Comparison of ENCODE assay signal across 14 cellular contexts in genomic region chr11:119305556-119306372, GRCh38. TPM values are rescaled to one million over a fixed set of nuclear protein-coding genes. Genes with fewer than 3 reads are reported as not detected.
A peak's percentile ranks its signal among the peaks of the same experiment; 100 is the strongest.
DNase-seq lines count a peak whose midpoint lies in the region; ATAC-seq, FAIRE-seq and TF ChIP-seq lines count a peak whose summit lies in the region.
"Had no signal": no experiment of that assay in that cellular context is flagged by ENCODE, and none has a peak within 500 bp of the region (broad histone marks: within the 10 kb centered on the region; RNA-seq: fewer than 3 reads in every experiment).

No MANE protein-coding gene starts in this region.

- no TSS peak for BruUV-seq in HepG2 (replicated peaks; lab: Mats Ljungman, UMichigan)

- POLR2A ChIA-PET in HepG2 (lab: Yijun Ruan, JAX), result interaction anchor here (2.8 kb wide), 1 partner anchor 13 kb away, joined by 9 read pairs; no protein-coding TSS in a partner anchor

- H3K36me3 ChIP-seq in HepG2 (replicated peaks in 1 of 2; ENCODE audit: control insufficient read depth in 1 of 2, insufficient read depth in 2 of 2, low read length in 2 of 2) (peaks cover 4 to 12% of the 10 kb centered on the region in 2 experiments; a peak in 4 of 5 replicates), right lobe of liver (peaks cover 0 to 7% (median 0%) of the 10 kb centered on the region in 4 donors)

- intact Hi-C loops in HepG2 (cut with micrococcal nuclease; ENCODE audit: unreplicated experiment) (no loop called here), right lobe of liver (cut with DNase I) (no loop called here)

- H3K9ac ChIP-seq in HepG2 (ENCODE audit: insufficient read depth, low read depth, low read length), result no peak overlapping the region

- no peaks in the 10 kb centered on the region for H3K27me3 Mint-ChIP-seq in activated naive CD8-positive, alpha-beta T cell treated with anti-CD3 and anti-CD28 coated beads, Interleukin-2, amount 50 U/mL, for 24 hours
- H3K27me3 Mint-ChIP-seq in nephron (ENCODE audit: low read depth), result no peaks in the 10 kb centered on the region

- no peak overlapping the region for H2AFZ ChIP-seq in HepG2 (ENCODE audit: low read length)

- H3K4me1 ChIP-seq in HepG2 (ENCODE audit: insufficient read depth, low read length) (peaks cover 22% of the 10 kb centered on the region), right lobe of liver (no peaks in the 10 kb centered on the region)

- FAIRE-seq in HepG2 (lab: Jason Lieb, UNC) (no peak), frontal cortex (lab: Jason Lieb, UNC) (no peak)
- FAIRE-seq: G401.6 had no signal

- H3K4me1 Mint-ChIP-seq in activated naive CD8-positive, alpha-beta T cell treated with anti-CD3 and anti-CD28 coated beads, Interleukin-2, amount 50 U/mL, for 24 hours, result peaks cover 29% of the 10 kb centered on the region
- H3K4me1 Mint-ChIP-seq in nephron, result peaks cover 24% of the 10 kb centered on the region

- in situ Hi-C loops in HepG2 (cut with HindIII; ENCODE audit: extremely low pct_ligation_motif_present, low pct_unique_long_range_greater_than_20kb), result no loop called here

- H3K27ac ChIP-seq in HepG2 (ENCODE audit: extremely low read length, insufficient read depth, low read length), result no peak overlapping the region
- H3K27ac ChIP-seq in right lobe of liver, result no peak overlapping the region

- CTCF ChIA-PET in HepG2 (lab: Yijun Ruan, JAX; ENCODE audit: low intra/inter-chr PET ratio, low total read pairs), result no interaction called here

- H4K20me1 ChIP-seq in HepG2 (ENCODE audit: insufficient read depth, low read length), result no peaks in the 10 kb centered on the region

- TF ChIP-seq POLR2A in HepG2 (IDR thresholded peaks at IDR 0.05; ENCODE audit: insufficient read depth in 1 of 2, low read depth in 2 of 2, low read length in 2 of 2) (no peak), right lobe of liver (IDR thresholded peaks at IDR 0.05) (no peak)

- no peaks in the 10 kb centered on the region for H3K9me3 Mint-ChIP-seq in activated naive CD8-positive, alpha-beta T cell treated with anti-CD3 and anti-CD28 coated beads, Interleukin-2, amount 50 U/mL, for 24 hours
- H3K9me3 Mint-ChIP-seq in nephron, result no peaks in the 10 kb centered on the region

- 40% methylated on average over 6 of the region's 7 CpGs for WGBS in HepG2 (ENCODE audit: low lambda C conversion rate)
- WGBS in right lobe of liver (ENCODE audit: insufficient coverage, low coverage, low lambda C conversion rate, missing lambda C conversion rate), result 93% methylated on average over 3 of the region's 7 CpGs

- peak; percentile 64 for ATAC-seq in HepG2
- no peak for ATAC-seq in right lobe of liver
- ATAC-seq in activated naive CD8-positive, alpha-beta T cell treated with anti-CD3 and anti-CD28 coated beads, Interleukin-2, amount 50 U/mL, for 24 hours, result peak; percentile 31
- no peak for ATAC-seq in HG03378 (IDR thresholded peaks at IDR 0.05; ENCODE audit: unreplicated experiment)

- peak; percentile 53 for DNase-seq in HepG2 (ENCODE audit: low spot score)
- no peak for DNase-seq in right lobe of liver
- DNase-seq in activated naive CD8-positive, alpha-beta T cell treated with anti-CD3 and anti-CD28 coated beads, Interleukin-2, amount 50 U/mL, for 24 hours, result no peak
- DNase-seq in frontal cortex (ENCODE audit: low spot score in 2 of 2), result no peak
- DNase-seq in NCI-H1694 treated with DMSO at 0.1 percent for 48 hours (lab: John Stamatoyannopoulos, UW), result no peak
- no peak for DNase-seq in NCI-H146 (lab: John Stamatoyannopoulos, UW)
- DNase-seq: C1 segment of cervical spinal cord, Karpas-422, NCI-H1930 had no signal

- no peak for TF ChIP-seq CTCF in HepG2 (CRISPR knock-in tag; IDR thresholded peaks at IDR 0.05)
- TF ChIP-seq CTCF in right lobe of liver (IDR thresholded peaks at IDR 0.05), result no peak
- TF ChIP-seq CTCF in nephron (IDR thresholded peaks at IDR 0.05; ENCODE audit: unreplicated experiment in 3 of 3), result no peak

- no peaks in the 10 kb centered on the region for H3K27me3 ChIP-seq in HepG2 (ENCODE audit: control insufficient read depth in 1 of 2, insufficient read depth in 2 of 2, low read length in 2 of 2)
- no peaks in the 10 kb centered on the region for H3K27me3 ChIP-seq in right lobe of liver

- no peak for TF ChIP-seq RAD21 in HepG2 (CRISPR knock-in tag; IDR thresholded peaks at IDR 0.05)

- H3K9me3 ChIP-seq in HepG2 (ENCODE audit: low read length), result no peaks in the 10 kb centered on the region
- H3K9me3 ChIP-seq in right lobe of liver, result no peaks in the 10 kb centered on the region

- peaks cover 32% of the 10 kb centered on the region for H3K36me3 Mint-ChIP-seq in activated naive CD8-positive, alpha-beta T cell treated with anti-CD3 and anti-CD28 coated beads, Interleukin-2, amount 50 U/mL, for 24 hours (ENCODE audit: low read depth)
- peaks cover 47% of the 10 kb centered on the region for H3K36me3 Mint-ChIP-seq in nephron (ENCODE audit: low read depth)

- peak overlapping the region; percentile 57 for H3K4me3 Mint-ChIP-seq in activated naive CD8-positive, alpha-beta T cell treated with anti-CD3 and anti-CD28 coated beads, Interleukin-2, amount 50 U/mL, for 24 hours
- H3K4me3 Mint-ChIP-seq in nephron, result no peak overlapping the region

- TF ChIP-seq EP300 in HepG2 (IDR thresholded peaks at IDR 0.05; ENCODE audit: low read depth in 2 of 2, low read length in 2 of 2) (no peak), HepG2 (CRISPR knock-in tag; IDR thresholded peaks at IDR 0.05; ENCODE audit: borderline replicate concordance) (no peak)

- peak overlapping the region; percentile 97 for H3K27ac Mint-ChIP-seq in activated naive CD8-positive, alpha-beta T cell treated with anti-CD3 and anti-CD28 coated beads, Interleukin-2, amount 50 U/mL, for 24 hours
- H3K27ac Mint-ChIP-seq in nephron, result peak overlapping the region in 2 of 3 experiments; percentile 40 to 45

- H3K4me2 ChIP-seq in HepG2 (ENCODE audit: low read depth, low read length), result no peak overlapping the region

- H3K4me3 ChIP-seq in HepG2 (replicated peaks in 1 of 3; ENCODE audit: insufficient read depth in 1 of 3, low read depth in 2 of 3, low read length in 3 of 3), result no peak overlapping the region
- H3K4me3 ChIP-seq in right lobe of liver, result no peak overlapping the region

- no peaks in the 10 kb centered on the region for H3K79me2 ChIP-seq in HepG2 (ENCODE audit: insufficient read depth, low read length)

RNA-seq across cellular contexts. Expression of gene MCAM, which starts 11.2 kb away (rescaled TPM):
- total RNA-seq in HepG2 (2016; rRNA removed; fragmentation: Illumina TruSeq; extraction: Trizol), result 5.9 and 15.2 TPM in 2 replicates
- 0.97 and 1.4 TPM in 2 replicates for total RNA-seq in HepG2 (2016; cell fraction: cytosol; rRNA removed; fragmentation: Illumina TruSeq; extraction: Trizol; ENCODE audit: low read depth)
- total RNA-seq in HepG2 (2016; cell fraction: insoluble cytoplasmic fraction; rRNA removed; fragmentation: Illumina TruSeq; extraction: Trizol), result 5.2 and 13.8 TPM in 2 replicates
- total RNA-seq in HepG2 (2016; cell fraction: membrane; rRNA removed; fragmentation: Illumina TruSeq; extraction: Trizol), result 2.5 and 3.3 TPM in 2 replicates
- total RNA-seq in HepG2 (2016; cell fraction: nucleus; rRNA removed; fragmentation: Illumina TruSeq; extraction: Trizol), result 13.7 and 14.4 TPM in 2 replicates
- 12.1 and 18.6 TPM in 2 replicates for polyA plus RNA-seq in HepG2 (2011; rRNA removed)
- polyA plus RNA-seq in HepG2 (2011; cell fraction: cytosol; rRNA removed), result 33.4 and 50.2 TPM in 2 replicates
- polyA plus RNA-seq in HepG2 (2011; cell fraction: nucleus; rRNA removed), result 24.8 and 27.5 TPM in 2 replicates
- polyA plus RNA-seq in HepG2 (2012), result 4.0 and 15.6 TPM in 2 replicates
- 0.68 and 0.83 TPM in 2 replicates for polyA plus RNA-seq in HepG2 (2016; cell fraction: cytosol; fragmentation: Illumina TruSeq; extraction: Trizol; ENCODE audit: low read depth)
- 3.9 and 5.4 TPM in 2 replicates for polyA plus RNA-seq in HepG2 (2016; cell fraction: insoluble cytoplasmic fraction; fragmentation: Illumina TruSeq; extraction: Trizol; ENCODE audit: low read depth)
- 1.1 and 2.3 TPM in 2 replicates for polyA plus RNA-seq in HepG2 (2016; cell fraction: membrane; fragmentation: Illumina TruSeq; extraction: Trizol; ENCODE audit: low read depth)
- polyA plus RNA-seq in HepG2 (2016; cell fraction: nucleus; fragmentation: Illumina TruSeq; extraction: Trizol; ENCODE audit: insufficient read depth, low read depth), result 18.8 and 20.4 TPM in 2 replicates
- polyA minus RNA-seq in HepG2 (2011; rRNA and poly(A)+ RNA removed; ENCODE audit: low replicate concordance), result 29.9 and 104 TPM in 2 replicates
- polyA minus RNA-seq in HepG2 (2011; cell fraction: cytosol; rRNA and poly(A)+ RNA removed), result 14.3 and 15.4 TPM in 2 replicates
- 13.8 and 15.8 TPM in 2 replicates for polyA minus RNA-seq in HepG2 (2011; cell fraction: nucleus; rRNA and poly(A)+ RNA removed)
- 10 to 100 TPM in 4 of 6 experiments, 1 to 10 TPM in 2; 1.8 to 28.7 (median 12.5) TPM for total RNA-seq in right lobe of liver
- 11.4 TPM for total RNA-seq in frontal cortex

RNA-seq across cellular contexts. Expression of gene RNF26, which starts 28.6 kb away (rescaled TPM):
- total RNA-seq in HepG2 (2016; rRNA removed; fragmentation: Illumina TruSeq; extraction: Trizol) (11.9 and 20.8 TPM in 2 replicates), right lobe of liver (10 to 100 TPM; 12.9 to 18.1 (median 15.1) TPM), frontal cortex (2.9 TPM)
- total RNA-seq in HepG2 (2016; cell fraction: cytosol; rRNA removed; fragmentation: Illumina TruSeq; extraction: Trizol; ENCODE audit: low read depth), result 5.1 and 5.5 TPM in 2 replicates
- total RNA-seq in HepG2 (2016; cell fraction: insoluble cytoplasmic fraction; rRNA removed; fragmentation: Illumina TruSeq; extraction: Trizol), result 11.0 and 17.9 TPM in 2 replicates
- total RNA-seq in HepG2 (2016; cell fraction: membrane; rRNA removed; fragmentation: Illumina TruSeq; extraction: Trizol), result 25.7 and 27.9 TPM in 2 replicates
- 16.9 and 17.9 TPM in 2 replicates for total RNA-seq in HepG2 (2016; cell fraction: nucleus; rRNA removed; fragmentation: Illumina TruSeq; extraction: Trizol)
- 26.3 and 28.8 TPM in 2 replicates for polyA plus RNA-seq in HepG2 (2011; rRNA removed)
- polyA plus RNA-seq in HepG2 (2011; cell fraction: cytosol; rRNA removed), result 33.9 and 41.8 TPM in 2 replicates
- 21.0 and 21.5 TPM in 2 replicates for polyA plus RNA-seq in HepG2 (2011; cell fraction: nucleus; rRNA removed)
- 29.6 and 32.1 TPM in 2 replicates for polyA plus RNA-seq in HepG2 (2012)
- polyA plus RNA-seq in HepG2 (2016; cell fraction: cytosol; fragmentation: Illumina TruSeq; extraction: Trizol; ENCODE audit: low read depth), result 16.4 and 19.4 TPM in 2 replicates
- polyA plus RNA-seq in HepG2 (2016; cell fraction: insoluble cytoplasmic fraction; fragmentation: Illumina TruSeq; extraction: Trizol; ENCODE audit: low read depth), result 51.2 and 62.2 TPM in 2 replicates
- 61.9 and 66.3 TPM in 2 replicates for polyA plus RNA-seq in HepG2 (2016; cell fraction: membrane; fragmentation: Illumina TruSeq; extraction: Trizol; ENCODE audit: low read depth)
- 50.4 and 51.8 TPM in 2 replicates for polyA plus RNA-seq in HepG2 (2016; cell fraction: nucleus; fragmentation: Illumina TruSeq; extraction: Trizol; ENCODE audit: insufficient read depth, low read depth)
- 92.7 and 163 TPM in 2 replicates for polyA minus RNA-seq in HepG2 (2011; rRNA and poly(A)+ RNA removed; ENCODE audit: low replicate concordance)
- polyA minus RNA-seq in HepG2 (2011; cell fraction: cytosol; rRNA and poly(A)+ RNA removed), result 34.6 and 35.6 TPM in 2 replicates
- polyA minus RNA-seq in HepG2 (2011; cell fraction: nucleus; rRNA and poly(A)+ RNA removed), result 16.9 and 21.8 TPM in 2 replicates

RNA-seq across cellular contexts. Expression of gene C1QTNF5, which starts 34.9 kb away (rescaled TPM):
- 0.77 and 1.2 TPM in 2 replicates for total RNA-seq in HepG2 (2016; rRNA removed; fragmentation: Illumina TruSeq; extraction: Trizol)
- total RNA-seq in HepG2 (2016; cell fraction: cytosol; rRNA removed; fragmentation: Illumina TruSeq; extraction: Trizol; ENCODE audit: low read depth), result 0.26 and 0.40 TPM in 2 replicates
- 0.76 and 0.78 TPM in 2 replicates for total RNA-seq in HepG2 (2016; cell fraction: insoluble cytoplasmic fraction; rRNA removed; fragmentation: Illumina TruSeq; extraction: Trizol)
- 0.28 and 0.45 TPM in 2 replicates for total RNA-seq in HepG2 (2016; cell fraction: membrane; rRNA removed; fragmentation: Illumina TruSeq; extraction: Trizol)
- 0.47 and 0.91 TPM in 2 replicates for total RNA-seq in HepG2 (2016; cell fraction: nucleus; rRNA removed; fragmentation: Illumina TruSeq; extraction: Trizol)
- 0.86 TPM in 2 replicates for polyA plus RNA-seq in HepG2 (2011; rRNA removed)
- 0.91 and 1.1 TPM in 2 replicates for polyA plus RNA-seq in HepG2 (2011; cell fraction: cytosol; rRNA removed)
- 0.96 and 1.1 TPM in 2 replicates for polyA plus RNA-seq in HepG2 (2011; cell fraction: nucleus; rRNA removed)
- 0.19 and 0.53 TPM in 2 replicates for polyA plus RNA-seq in HepG2 (2012)
- 0.25 and 0.45 TPM in 2 replicates for polyA plus RNA-seq in HepG2 (2016; cell fraction: cytosol; fragmentation: Illumina TruSeq; extraction: Trizol; ENCODE audit: low read depth)
- polyA plus RNA-seq in HepG2 (2016; cell fraction: insoluble cytoplasmic fraction; fragmentation: Illumina TruSeq; extraction: Trizol; ENCODE audit: low read depth), result 0.39 and 0.53 TPM in 2 replicates
- polyA plus RNA-seq in HepG2 (2016; cell fraction: membrane; fragmentation: Illumina TruSeq; extraction: Trizol; ENCODE audit: low read depth), result 0.16 and 0.49 TPM in 2 replicates
- polyA plus RNA-seq in HepG2 (2016; cell fraction: nucleus; fragmentation: Illumina TruSeq; extraction: Trizol; ENCODE audit: insufficient read depth, low read depth), result 1.1 and 1.6 TPM in 2 replicates
- polyA minus RNA-seq in HepG2 (2011; rRNA and poly(A)+ RNA removed; ENCODE audit: low replicate concordance), result 0.94 TPM in 1 of 2 replicates, not detected in the other
- not detected in 2 replicates for polyA minus RNA-seq in HepG2 (2011; cell fraction: cytosol; rRNA and poly(A)+ RNA removed)
- polyA minus RNA-seq in HepG2 (2011; cell fraction: nucleus; rRNA and poly(A)+ RNA removed), result not detected in 2 replicates
- 1 to 10 TPM; 2.8 to 6.3 (median 4.8) TPM for total RNA-seq in right lobe of liver
- 2.4 TPM for total RNA-seq in frontal cortex
- total RNA-seq: mononuclear cell had no signal

RNA-seq across cellular contexts. Expression of gene MFRP, which starts 40.7 kb away (rescaled TPM):
- total RNA-seq in HepG2 (2016; rRNA removed; fragmentation: Illumina TruSeq; extraction: Trizol), result not detected in 2 replicates
- total RNA-seq in HepG2 (2016; cell fraction: cytosol; rRNA removed; fragmentation: Illumina TruSeq; extraction: Trizol; ENCODE audit: low read depth), result not detected in 2 replicates
- total RNA-seq in HepG2 (2016; cell fraction: insoluble cytoplasmic fraction; rRNA removed; fragmentation: Illumina TruSeq; extraction: Trizol), result not detected in 2 replicates
- not detected in 2 replicates for total RNA-seq in HepG2 (2016; cell fraction: membrane; rRNA removed; fragmentation: Illumina TruSeq; extraction: Trizol)
- not detected in 2 replicates for total RNA-seq in HepG2 (2016; cell fraction: nucleus; rRNA removed; fragmentation: Illumina TruSeq; extraction: Trizol)
- not detected in 2 replicates for polyA plus RNA-seq in HepG2 (2011; rRNA removed)
- not detected in 2 replicates for polyA plus RNA-seq in HepG2 (2011; cell fraction: cytosol; rRNA removed)
- polyA plus RNA-seq in HepG2 (2011; cell fraction: nucleus; rRNA removed), result not detected in 2 replicates
- not detected in 2 replicates for polyA plus RNA-seq in HepG2 (2012)
- not detected in 2 replicates for polyA plus RNA-seq in HepG2 (2016; cell fraction: cytosol; fragmentation: Illumina TruSeq; extraction: Trizol; ENCODE audit: low read depth)
- polyA plus RNA-seq in HepG2 (2016; cell fraction: insoluble cytoplasmic fraction; fragmentation: Illumina TruSeq; extraction: Trizol; ENCODE audit: low read depth), result not detected in 2 replicates
- not detected in 2 replicates for polyA plus RNA-seq in HepG2 (2016; cell fraction: membrane; fragmentation: Illumina TruSeq; extraction: Trizol; ENCODE audit: low read depth)
- polyA plus RNA-seq in HepG2 (2016; cell fraction: nucleus; fragmentation: Illumina TruSeq; extraction: Trizol; ENCODE audit: insufficient read depth, low read depth), result not detected in 2 replicates
- not detected in 2 replicates for polyA minus RNA-seq in HepG2 (2011; rRNA and poly(A)+ RNA removed; ENCODE audit: low replicate concordance)
- not detected in 2 replicates for polyA minus RNA-seq in HepG2 (2011; cell fraction: cytosol; rRNA and poly(A)+ RNA removed)
- polyA minus RNA-seq in HepG2 (2011; cell fraction: nucleus; rRNA and poly(A)+ RNA removed), result not detected in 2 replicates
- total RNA-seq in right lobe of liver, result not detected
- total RNA-seq in frontal cortex, result not detected
- total RNA-seq: endothelial cell of umbilical vein, mononuclear cell had no signal

Comparison
In these comparisons a context has a peak if more than half of its experiments do, and no peak if none do; other contexts are left out.
1. ATAC-seq: peak in HepG2 (single experiment) and activated naive CD8-positive, alpha-beta T cell treated with anti-CD3 and anti-CD28 coated beads, Interleukin-2, amount 50 U/mL, for 24 hours (single experiment); none in right lobe of liver (0 of 4) and HG03378 (single experiment).